Comparison of ENCODE assay signal across 8 cellular contexts in genomic region chr11:108117746-108118371, GRCh38. TPM values are rescaled to one million over a fixed set of nuclear protein-coding genes. Genes with fewer than 3 reads are reported as not detected.
DNase-seq lines count a peak whose midpoint lies in the region; ATAC-seq, FAIRE-seq and TF ChIP-seq lines count a peak whose summit lies in the region.

No MANE protein-coding gene starts in this region.

- H3K9me3 Mint-ChIP-seq in activated CD4-positive, alpha-beta T cell treated with anti-CD3 and anti-CD28 coated beads, Interleukin-2, amount 10 ng/mL, durations not matched to agents 24 days and 14 days, result no peaks in the 10 kb centered on the region

- peaks cover 4% of the 10 kb centered on the region for H3K36me3 Mint-ChIP-seq in activated CD4-positive, alpha-beta T cell treated with anti-CD3 and anti-CD28 coated beads, Interleukin-2, amount 10 ng/mL, durations not matched to agents 24 days and 14 days (ENCODE audit: low read depth)

- no peak overlapping the region for H3K4me3 Mint-ChIP-seq in activated CD4-positive, alpha-beta T cell treated with anti-CD3 and anti-CD28 coated beads, Interleukin-2, amount 10 ng/mL, durations not matched to agents 24 days and 14 days

- TF ChIP-seq CTCF in NB4 (IDR thresholded peaks at IDR 0.05; ENCODE audit: low read depth, low read length), result no peak
- peak; percentile 26; the same call in 1 of the 2 replicates for TF ChIP-seq CTCF in WI38 (IDR thresholded peaks at IDR 0.05; ENCODE audit: low read depth, low read length)

- DNase-seq in GF-D8 (lab: John Stamatoyannopoulos, UW) (peak; percentile 74), NB4 (ENCODE audit: low read depth) (peak; percentile 75), GM19240 (ENCODE audit: insufficient read length, low spot score) (no peak)
- no peak for DNase-seq in activated CD4-positive, alpha-beta T cell treated with anti-CD3 and anti-CD28 coated beads, Interleukin-2, amount 10 ng/mL, durations not matched to agents 24 days and 14 days

- H3K4me1 Mint-ChIP-seq in activated CD4-positive, alpha-beta T cell treated with anti-CD3 and anti-CD28 coated beads, Interleukin-2, amount 10 ng/mL, durations not matched to agents 24 days and 14 days, result peaks cover 12% of the 10 kb centered on the region

- H3K4me3 ChIP-seq in NB4 (ENCODE audit: low read depth, low read length), result no peak overlapping the region
- H3K4me3 ChIP-seq in WI38 (ENCODE audit: low read depth, low read length), result no peak overlapping the region

- intact Hi-C loops in activated CD4-positive, alpha-beta T cell treated with anti-CD3 and anti-CD28 coated beads, Interleukin-2, amount 10 ng/mL, durations not matched to agents 24 days and 14 days (cut with micrococcal nuclease), result loop anchor here (1.0 kb wide), 1 partner anchor 530 kb away; no protein-coding TSS in a partner anchor

- H3K27me3 Mint-ChIP-seq in activated CD4-positive, alpha-beta T cell treated with anti-CD3 and anti-CD28 coated beads, Interleukin-2, amount 10 ng/mL, durations not matched to agents 24 days and 14 days, result no peaks in the 10 kb centered on the region

- peak; percentile 99 for FAIRE-seq in islet of Langerhans (lab: Jason Lieb, UNC)

- no peak for TF ChIP-seq POLR2A in NB4 (IDR thresholded peaks at IDR 0.05; ENCODE audit: extremely low read depth, insufficient read length)

- H3K27ac Mint-ChIP-seq in activated CD4-positive, alpha-beta T cell treated with anti-CD3 and anti-CD28 coated beads, Interleukin-2, amount 10 ng/mL, durations not matched to agents 24 days and 14 days, result no peak overlapping the region

- ATAC-seq in GM18909 (IDR thresholded peaks at IDR 0.05; ENCODE audit: poor library complexity, unreplicated experiment) (no peak), HG02571 (IDR thresholded peaks at IDR 0.05; ENCODE audit: unreplicated experiment) (no peak)

RNA-seq across cellular contexts. Expression of gene ACAT1, which starts 3.5 kb away (rescaled TPM):
- 65.0 and 65.9 TPM in 2 replicates for total RNA-seq in activated CD4-positive, alpha-beta T cell treated with anti-CD3 and anti-CD28 coated beads, Interleukin-2, amount 10 ng/mL, durations not matched to agents 24 days and 14 days

Comparison
In these comparisons a context has a peak if more than half of its experiments do, and no peak if none do; other contexts are left out.
1. DNase-seq: peak in GF-D8 (single experiment) and NB4 (single experiment); none in activated CD4-positive, alpha-beta T cell treated with anti-CD3 and anti-CD28 coated beads, Interleukin-2, amount 10 ng/mL, durations not matched to agents 24 days and 14 days (single experiment) and GM19240 (single experiment).